2 cellular contexts compared by ENCODE assay signal in the genomic region with DNA sequence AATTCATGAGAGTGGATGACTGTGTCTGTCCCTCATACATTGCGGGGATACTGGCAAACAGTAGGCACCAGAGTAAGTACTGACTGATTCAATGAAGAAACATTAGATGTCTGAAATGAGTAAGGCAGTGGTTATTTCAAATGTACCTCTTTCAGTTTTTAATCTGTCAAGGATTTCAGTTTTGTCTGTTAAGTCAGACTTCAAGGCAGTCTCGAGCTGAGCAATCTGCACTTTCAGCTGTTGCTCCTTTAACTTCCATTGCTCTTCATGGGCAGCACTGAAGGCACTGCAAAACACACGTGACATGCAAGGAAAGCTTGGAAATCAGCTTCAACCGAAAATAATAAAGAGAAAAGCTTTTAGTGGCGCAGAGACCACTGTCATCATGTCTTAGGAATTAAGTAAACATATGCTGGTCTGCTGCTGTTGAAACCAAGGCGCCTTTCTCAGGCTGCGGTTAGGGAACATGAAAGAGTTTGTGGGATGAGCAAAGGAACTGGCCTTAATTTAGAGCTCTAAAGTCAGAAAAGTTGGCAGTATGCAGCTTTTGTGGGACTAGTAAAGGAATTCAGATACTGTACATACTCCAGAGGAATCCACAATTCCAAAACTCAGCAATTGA.
TF ChIP-seq lines count a peak whose summit lies in the region.

No MANE protein-coding gene starts in this region.

TF ChIP-seq in GM12878, 131 proteins besides CTCF, POLR2A, EP300 and RAD21:
- TF ChIP-seq ATF2 (IDR thresholded peaks at IDR 0.05; ENCODE audit: low read length) (0 out of 2 replicates have a peak, but pooled peaks have one; percentile 11), RUNX3 (IDR thresholded peaks at IDR 0.05; ENCODE audit: low read length) (peak; percentile 28; the same call in 1 of the 2 replicates), LARP7 (IDR thresholded peaks at IDR 0.05) (no peak), USF1 (IDR thresholded peaks at IDR 0.05; ENCODE audit: borderline replicate concordance, extremely low read length, insufficient read depth, low read depth, low read length) (no peak), IRF4 (IDR thresholded peaks at IDR 0.05; ENCODE audit: low read depth, low read length) (0 out of 2 replicates have a peak, but pooled peaks have one; percentile 23), JUNB (IDR thresholded peaks at IDR 0.05) (peak; percentile 65)

TF ChIP-seq in GM12891, 5 proteins besides CTCF, POLR2A, EP300 and RAD21:
- TF ChIP-seq TAF1 (IDR thresholded peaks at IDR 0.05; ENCODE audit: low read depth, low read length) (no peak), SPI1 (IDR thresholded peaks at IDR 0.05; ENCODE audit: low read depth, low read length) (no peak), POU2F2 (IDR thresholded peaks at IDR 0.05; ENCODE audit: low read depth, low read length) (no peak), PAX5 (IDR thresholded peaks at IDR 0.05; ENCODE audit: insufficient read depth, low read length, severe bottlenecking) (no peak), POLR2AphosphoS5 (IDR thresholded peaks at IDR 0.05; ENCODE audit: low read depth, low read length) (no peak)
